22 cellular contexts compared by ENCODE assay signal in the genomic region with DNA sequence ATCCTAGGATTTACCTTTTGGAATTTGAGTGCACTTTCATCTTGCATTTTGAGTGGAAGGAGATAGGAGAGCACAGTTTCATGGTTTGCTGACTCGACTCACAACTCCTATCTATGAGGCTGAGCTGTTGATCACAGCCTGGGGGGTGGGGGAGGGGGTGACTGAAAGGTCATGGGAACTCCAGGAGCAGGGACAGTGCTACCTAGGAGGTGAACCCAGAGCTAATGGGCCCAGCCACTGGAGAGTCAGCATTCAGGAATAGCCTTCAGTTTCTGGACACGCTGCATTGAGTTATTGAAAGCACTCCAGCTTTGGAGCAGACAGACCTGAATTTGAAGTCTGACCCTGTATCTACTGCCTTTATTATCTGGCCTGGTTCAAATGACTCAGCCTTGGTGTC.
"Had no signal": no experiment of that assay in that cellular context is flagged by ENCODE, and none has a peak within 500 bp of the region (broad histone marks: within the 10 kb centered on the region; RNA-seq: fewer than 3 reads in every experiment).

No MANE protein-coding gene starts in this region.

- DNase-seq: cerebellar nuclear complex; cortex of kidney; effector memory CD8-positive, alpha-beta T cell; hypothalamus; midbrain; naive thymus-derived CD8-positive, alpha-beta T cell; pancreas; right lobe of liver; small intestine; stimulated activated CD4-positive, alpha-beta T cell treated with anti-CD3 and anti-CD28 coated beads, Interleukin-12 subunit alpha, Interleukin-12 subunit beta, amount 100 ng/mL, for 4 hours; stimulated activated CD4-positive, alpha-beta T cell treated with anti-CD3 and anti-CD28 coated beads, Interleukin-1b, Interleukin-23, amount 100 ng/mL, for 48 hours; stimulated activated CD4-positive, alpha-beta T cell treated with anti-CD3 and anti-CD28 coated beads, Interleukin-4, amount 100 ng/mL, for 1 hour; stimulated activated naive CD4-positive, alpha-beta T cell treated with Interleukin-2 at 50 U/mL for 16 hours; stomach; tibial artery had no signal

- H3K9me3 ChIP-seq: neutrophil, pancreas, right lobe of liver, tibial artery had no signal

- H3K27ac ChIP-seq: neutrophil, pancreas, right lobe of liver, stomach, tibial artery had no signal

- H3K4me3 Mint-ChIP-seq: effector memory CD8-positive, alpha-beta T cell; memory B cell; naive thymus-derived CD8-positive, alpha-beta T cell; neural crest cell; stimulated activated effector memory CD8-positive, alpha-beta T cell treated with anti-CD3 and anti-CD28 coated beads, Interleukin-12 subunit alpha, Interleukin-12 subunit beta, amount 100 ng/mL, for 72 hours; type B pancreatic cell had no signal

- H3K36me3 Mint-ChIP-seq: memory B cell; naive thymus-derived CD8-positive, alpha-beta T cell; stimulated activated effector memory CD8-positive, alpha-beta T cell treated with anti-CD3 and anti-CD28 coated beads, Interleukin-12 subunit alpha, Interleukin-12 subunit beta, amount 100 ng/mL, for 72 hours; type B pancreatic cell had no signal

- H3K9me3 Mint-ChIP-seq: neural crest cell; stimulated activated effector memory CD8-positive, alpha-beta T cell treated with anti-CD3 and anti-CD28 coated beads, Interleukin-12 subunit alpha, Interleukin-12 subunit beta, amount 100 ng/mL, for 72 hours; type B pancreatic cell had no signal

- H3K27ac Mint-ChIP-seq: effector memory CD8-positive, alpha-beta T cell; memory B cell; naive thymus-derived CD8-positive, alpha-beta T cell; stimulated activated effector memory CD8-positive, alpha-beta T cell treated with anti-CD3 and anti-CD28 coated beads, Interleukin-12 subunit alpha, Interleukin-12 subunit beta, amount 100 ng/mL, for 72 hours; type B pancreatic cell had no signal

- H3K4me3 ChIP-seq: lung, pancreas, right lobe of liver, stomach, tibial artery had no signal

- H3K27me3 ChIP-seq: neutrophil, pancreas, right lobe of liver, stomach had no signal

- H3K36me3 ChIP-seq: neutrophil, pancreas, right lobe of liver, stomach, tibial artery had no signal

- H3K4me1 ChIP-seq: pancreas, right lobe of liver, stomach, tibial artery had no signal

- ATAC-seq: effector memory CD8-positive, alpha-beta T cell; left lobe of liver; naive thymus-derived CD8-positive, alpha-beta T cell; pancreas; right lobe of liver had no signal

- H3K4me1 Mint-ChIP-seq: memory B cell; naive thymus-derived CD8-positive, alpha-beta T cell; neural crest cell; stimulated activated effector memory CD8-positive, alpha-beta T cell treated with anti-CD3 and anti-CD28 coated beads, Interleukin-12 subunit alpha, Interleukin-12 subunit beta, amount 100 ng/mL, for 72 hours had no signal
